4 cellular contexts compared by ENCODE assay signal in genomic region chr1:16884487-16884886, GRCh38. TPM values are rescaled to one million over a fixed set of nuclear protein-coding genes. Genes with fewer than 3 reads are reported as not detected.
"Had no signal": no experiment of that assay in that cellular context is flagged by ENCODE, and none has a peak within 500 bp of the region (broad histone marks: within the 10 kb centered on the region; RNA-seq: fewer than 3 reads in every experiment).

No MANE protein-coding gene starts in this region.

RNA-seq across cellular contexts. Expression of gene RNU1-2, which starts 11.3 kb away (rescaled TPM):
- total RNA-seq: myocyte had no signal
- polyA plus RNA-seq: hepatocyte, lung, mammary epithelial cell had no signal
